ENCODE assay signal across 8 cellular contexts in genomic region chr12:45543887-45544286, GRCh38.
A peak's percentile ranks its signal among the peaks of the same experiment; 100 is the strongest.
DNase-seq lines count a peak whose midpoint lies in the region; ATAC-seq and TF ChIP-seq lines count a peak whose summit lies in the region.

No MANE protein-coding gene starts in this region.

- POLR2A ChIA-PET in activated CD4-positive, alpha-beta T cell treated with anti-CD3 and anti-CD28 coated beads for 36 hours (lab: Charles Lee), result interaction anchor here (1.0 kb wide), 1 partner anchor 186 kb away, joined by 4 read pairs; the partner anchor contains the start of gene ARID2

- H3K36me3 ChIP-seq in RWPE2 (ENCODE audit: low read depth), result no peaks in the 10 kb centered on the region
- H3K36me3 ChIP-seq in hepatocyte (replicated peaks; ENCODE audit: insufficient read depth, low read depth), result no peaks in the 10 kb centered on the region

- no peaks in the 10 kb centered on the region for H3K9me2 ChIP-seq in hepatocyte (replicated peaks; ENCODE audit: insufficient read depth)

- H3K27ac ChIP-seq in RWPE2 (ENCODE audit: poor library complexity, severe bottlenecking) (no peak overlapping the region), hepatocyte (no peak overlapping the region)

- H3K9me3 ChIP-seq in RWPE2 (ENCODE audit: severe bottlenecking) (no peaks in the 10 kb centered on the region), hepatocyte (ENCODE audit: low read depth) (no peaks in the 10 kb centered on the region)

- H3K4me2 ChIP-seq in hepatocyte, result no peak overlapping the region

- H3K4me1 ChIP-seq in RWPE2 (ENCODE audit: insufficient read depth, poor library complexity, severe bottlenecking), result no peaks in the 10 kb centered on the region
- H3K4me1 ChIP-seq in hepatocyte (ENCODE audit: insufficient read depth), result peaks cover 6% of the 10 kb centered on the region

- no peak overlapping the region for H3K4me3 Mint-ChIP-seq in activated CD4-positive, alpha-beta T cell treated with anti-CD3 and anti-CD28 coated beads for 36 hours

- H3K4me3 ChIP-seq in RWPE2 (ENCODE audit: severe bottlenecking) (no peak overlapping the region), astrocyte of the cerebellum (ENCODE audit: low read depth, low read length) (no peak overlapping the region), hepatocyte (no peak overlapping the region)

- intact Hi-C loops in activated CD4-positive, alpha-beta T cell treated with anti-CD3 and anti-CD28 coated beads for 36 hours (cut with DNase I, micrococcal nuclease), result loop anchor here (1.0 to 10.0 kb wide), 5 partner anchors 181 to 361 kb away; no protein-coding TSS in a partner anchor

- no peaks in the 10 kb centered on the region for H3K9me3 Mint-ChIP-seq in activated CD4-positive, alpha-beta T cell treated with anti-CD3 and anti-CD28 coated beads for 36 hours (ENCODE audit: low read depth)

- TF ChIP-seq CTCF in RWPE2 (IDR thresholded peaks at IDR 0.05; ENCODE audit: poor library complexity, severe bottlenecking) (peak; percentile 89), astrocyte of the cerebellum (IDR thresholded peaks at IDR 0.05; ENCODE audit: low read depth, low read length, missing control alignments) (peak; percentile 83), hepatocyte (IDR thresholded peaks at IDR 0.05; ENCODE audit: poor library complexity) (peak; percentile 80)

- H3K36me3 Mint-ChIP-seq in activated CD4-positive, alpha-beta T cell treated with anti-CD3 and anti-CD28 coated beads for 36 hours (ENCODE audit: low read depth), result no peaks in the 10 kb centered on the region

- DNase-seq in activated CD4-positive, alpha-beta T cell treated with anti-CD3 and anti-CD28 coated beads for 36 hours, result peak; percentile 65
- no peak for DNase-seq in activated CD4-positive, alpha-beta T cell treated with anti-CD3 and anti-CD28 coated beads for 1 hour
- DNase-seq in H4 (ENCODE audit: low spot score) (peak; percentile 56), LHCN-M2 (ENCODE audit: low read depth) (peak; percentile 75), RWPE2 (ENCODE audit: low spot score) (no peak), astrocyte of the cerebellum (ENCODE audit: low read depth) (peak; percentile 78), hepatocyte (ENCODE audit: low spot score) (peak; percentile 83), smooth muscle cell of the brain vasculature (ENCODE audit: low read depth, low spot score) (peak; percentile 57)

- WGBS in hepatocyte (ENCODE audit: low lambda C conversion rate, missing lambda C conversion rate), result 0% methylated on average over 2 of the region's 2 CpGs

- peaks cover 4% of the 10 kb centered on the region for H3K4me1 Mint-ChIP-seq in activated CD4-positive, alpha-beta T cell treated with anti-CD3 and anti-CD28 coated beads for 36 hours

- H3K27ac Mint-ChIP-seq in activated CD4-positive, alpha-beta T cell treated with anti-CD3 and anti-CD28 coated beads for 36 hours, result no peak overlapping the region

- CTCF ChIA-PET in activated CD4-positive, alpha-beta T cell treated with anti-CD3 and anti-CD28 coated beads for 36 hours (lab: Charles Lee), result interaction anchor here (0.6 to 4.8 kb wide), 58 partner anchors 9 to 484 kb away, joined by 3 to 58 read pairs (median 4); partner anchors contain the start of gene ARID2

- no peaks in the 10 kb centered on the region for H4K20me1 ChIP-seq in hepatocyte (ENCODE audit: insufficient read depth, poor library complexity, severe bottlenecking)

- peaks cover 4% of the 10 kb centered on the region for H3K27me3 Mint-ChIP-seq in activated CD4-positive, alpha-beta T cell treated with anti-CD3 and anti-CD28 coated beads for 36 hours

- H3K27me3 ChIP-seq in RWPE2 (ENCODE audit: insufficient read depth, poor library complexity, severe bottlenecking), result no peaks in the 10 kb centered on the region
- no peaks in the 10 kb centered on the region for H3K27me3 ChIP-seq in hepatocyte

- no peaks in the 10 kb centered on the region for H3K79me2 ChIP-seq in hepatocyte

- ATAC-seq in activated CD4-positive, alpha-beta T cell treated with anti-CD3 and anti-CD28 coated beads for 36 hours, result peak; percentile 97
- ATAC-seq in RWPE2 (ENCODE audit: low read depth), result peak; percentile 76

- no peak overlapping the region for H2AFZ ChIP-seq in hepatocyte

- in situ Hi-C loops in astrocyte of the cerebellum (cut with HindIII; ENCODE audit: low sequenced_read_pairs), result no loop called here

Comparison
In these comparisons a context has a peak if more than half of its experiments do, and no peak if none do; other contexts are left out.
1. DNase-seq: peak in activated CD4-positive, alpha-beta T cell treated with anti-CD3 and anti-CD28 coated beads for 36 hours (single experiment), H4 (single experiment), LHCN-M2 (single experiment), astrocyte of the cerebellum (single experiment), hepatocyte (single experiment) and smooth muscle cell of the brain vasculature (single experiment); none in activated CD4-positive, alpha-beta T cell treated with anti-CD3 and anti-CD28 coated beads for 1 hour (single experiment) and RWPE2 (single experiment).
2. Peak in every context shown above with its lines, with median percentiles within 50 percentile points of each other: CTCF ChIP-seq.